ENCODE assay signal across 13 cellular contexts in genomic region chr4:85496933-85497332, GRCh38. TPM values are rescaled to one million over a fixed set of nuclear protein-coding genes. Genes with fewer than 3 reads are reported as not detected.
DNase-seq lines count a peak whose midpoint lies in the region; ATAC-seq and TF ChIP-seq lines count a peak whose summit lies in the region.
"Had no signal": no experiment of that assay in that cellular context is flagged by ENCODE, and none has a peak within 500 bp of the region (broad histone marks: within the 10 kb centered on the region; RNA-seq: fewer than 3 reads in every experiment).

No MANE protein-coding gene starts in this region.

- H3K4me3 ChIP-seq in astrocyte of the cerebellum (ENCODE audit: low read depth, low read length) = no peak overlapping the region
- H3K4me3 ChIP-seq: SJCRH30 had no signal

- TF ChIP-seq CTCF in astrocyte of the cerebellum (IDR thresholded peaks at IDR 0.05; ENCODE audit: low read depth, low read length, missing control alignments) = no peak

- in situ Hi-C loops in astrocyte of the cerebellum (cut with HindIII; ENCODE audit: low sequenced_read_pairs) = no loop called here

- ATAC-seq in GM21526 (IDR thresholded peaks at IDR 0.05; ENCODE audit: low FRiP score, unreplicated experiment) (no peak), GM19452 (IDR thresholded peaks at IDR 0.05; ENCODE audit: unreplicated experiment) (no peak)

- DNase-seq in AG08396 (ENCODE audit: low spot score) (peak; percentile 20), HS-5 (ENCODE audit: low read depth) (peak; percentile 76), astrocyte of the cerebellum (ENCODE audit: low read depth) (peak; percentile 78), lung microvascular endothelial cell (ENCODE audit: low read depth in 2 of 2) (peak; percentile 17 to 71), NK-92 (lab: John Stamatoyannopoulos, UW; ENCODE audit: unreplicated experiment) (no peak), NCI-H345 (lab: John Stamatoyannopoulos, UW) (no peak)
- DNase-seq: activated naive CD4-positive, alpha-beta T cell treated with anti-CD3 and anti-CD28 coated beads, Interleukin-2, amount 10 ng/mL, durations not matched to agents 7 days and 5 days; CD4-positive, CD25-positive, alpha-beta regulatory T cell; NCI-H2081 treated with DMSO at 0.1 percent for 48 hours; nucleus accumbens; SJCRH30 had no signal

RNA-seq across cellular contexts. Expression of gene ARHGAP24, which starts 22.0 kb away (rescaled TPM):
- 30.6 and 30.7 TPM in 2 replicates for total RNA-seq in lung microvascular endothelial cell
- total RNA-seq: CD4-positive, CD25-positive, alpha-beta regulatory T cell had no signal

Comparison
In these comparisons a context has a peak if more than half of its experiments do, and no peak if none do; other contexts are left out.
1. DNase-seq: peak in AG08396 (single experiment), HS-5 (single experiment), astrocyte of the cerebellum (single experiment) and lung microvascular endothelial cell (2 of 2); none in NK-92 (single experiment) and NCI-H345 (single experiment).